In the genomic region with DNA sequence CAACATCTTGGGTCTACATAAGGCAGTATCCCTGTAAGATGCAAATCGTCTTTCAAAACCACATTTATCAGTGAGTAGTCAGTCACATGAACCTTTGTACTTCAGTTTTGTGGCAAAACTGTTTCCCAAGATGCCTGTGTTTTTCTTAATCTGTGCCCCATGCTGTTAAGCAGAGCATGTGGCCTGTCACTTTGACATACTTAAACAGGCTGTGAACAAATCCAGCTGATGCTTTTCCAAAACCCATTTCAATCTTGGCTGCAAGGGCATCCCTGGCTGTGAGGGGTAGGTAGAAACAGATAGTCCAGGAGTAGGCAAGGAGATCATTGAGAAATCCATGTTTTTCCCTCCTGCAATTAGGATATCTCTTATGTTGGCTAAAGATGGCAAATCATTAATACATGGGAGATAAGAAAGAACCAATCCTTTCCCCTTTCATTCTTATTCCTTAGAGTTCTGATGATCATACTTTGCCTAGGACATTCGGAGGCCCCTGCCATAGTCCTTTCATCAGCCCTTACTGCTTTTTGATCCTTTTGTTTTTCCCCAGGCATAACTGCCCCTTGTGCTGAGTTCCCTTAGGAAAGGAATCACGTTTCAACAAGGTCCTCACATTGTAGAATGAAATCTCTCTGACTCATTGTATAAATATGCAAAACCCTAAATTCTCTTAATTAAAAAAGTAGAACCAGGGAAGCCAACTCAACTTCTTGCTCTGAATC, we compare ENCODE assay signal across 14 cellular contexts.
A peak's percentile ranks its signal among the peaks of the same experiment; 100 is the strongest.
DNase-seq lines count a peak whose midpoint lies in the region; ATAC-seq and TF ChIP-seq lines count a peak whose summit lies in the region.
"Had no signal": no experiment of that assay in that cellular context is flagged by ENCODE, and none has a peak within 500 bp of the region (broad histone marks: within the 10 kb centered on the region; RNA-seq: fewer than 3 reads in every experiment).

No MANE protein-coding gene starts in this region.

- no peaks in the 10 kb centered on the region for H3K4me1 ChIP-seq in suprapubic skin
- H3K4me1 ChIP-seq: vagina had no signal

- H3K9me3 ChIP-seq in suprapubic skin: no peaks in the 10 kb centered on the region
- H3K9me3 ChIP-seq: vagina had no signal

- H3K36me3 Mint-ChIP-seq in T-helper 2 cell treated with Interferon-gamma antibody and Interleukin-4, amounts not matched to agents 5 μg/mL and 100 μg/mL, for 36 hours (ENCODE audit: low read depth): no peaks in the 10 kb centered on the region

- H3K4me1 Mint-ChIP-seq in T-helper 2 cell treated with Interferon-gamma antibody and Interleukin-4, amounts not matched to agents 5 μg/mL and 100 μg/mL, for 36 hours (ENCODE audit: low read depth): peaks cover 3% of the 10 kb centered on the region

- no peak overlapping the region for H3K4me3 Mint-ChIP-seq in T-helper 2 cell treated with Interferon-gamma antibody and Interleukin-4, amounts not matched to agents 5 μg/mL and 100 μg/mL, for 36 hours
- H3K4me3 Mint-ChIP-seq: activated T-cell treated with anti-CD3 and anti-CD28 coated beads, Interleukin-2, amount 50 U/mL, for 4 hours had no signal

- TF ChIP-seq CTCF in suprapubic skin (IDR thresholded peaks at IDR 0.05): no peak

- H3K4me3 ChIP-seq in Jurkat, Clone E6-1 (ENCODE audit: low read length): no peak overlapping the region
- H3K4me3 ChIP-seq in suprapubic skin: no peak overlapping the region
- H3K4me3 ChIP-seq: vagina had no signal

- H3K27me3 ChIP-seq in suprapubic skin: no peaks in the 10 kb centered on the region
- H3K27me3 ChIP-seq: vagina had no signal

- ATAC-seq in GM21825 (IDR thresholded peaks at IDR 0.05; ENCODE audit: unreplicated experiment): no peak
- ATAC-seq: activated T-cell treated with anti-CD3 and anti-CD28 coated beads, Interleukin-2, amount 50 U/mL, for 4 hours had no signal

- TF ChIP-seq EP300 in suprapubic skin (IDR thresholded peaks at IDR 0.05): no peak

- H3K27ac Mint-ChIP-seq in T-helper 2 cell treated with Interferon-gamma antibody and Interleukin-4, amounts not matched to agents 5 μg/mL and 100 μg/mL, for 36 hours: no peak overlapping the region
- H3K27ac Mint-ChIP-seq: progenitor cell of endocrine pancreas had no signal

- H3K9me3 Mint-ChIP-seq in T-helper 2 cell treated with Interferon-gamma antibody and Interleukin-4, amounts not matched to agents 5 μg/mL and 100 μg/mL, for 36 hours: no peaks in the 10 kb centered on the region
- H3K9me3 Mint-ChIP-seq: activated T-cell treated with anti-CD3 and anti-CD28 coated beads, Interleukin-2, amount 50 U/mL, for 4 hours had no signal

- WGBS in suprapubic skin: 40% methylated on average over 3 of the region's 3 CpGs

- no peak for TF ChIP-seq POLR2A in suprapubic skin (IDR thresholded peaks at IDR 0.05)

- no peak overlapping the region for H3K27ac ChIP-seq in suprapubic skin
- H3K27ac ChIP-seq: vagina had no signal

- no peaks in the 10 kb centered on the region for H3K36me3 ChIP-seq in suprapubic skin
- H3K36me3 ChIP-seq: vagina had no signal

- peak; percentile 50 for DNase-seq in COLO829 (ENCODE audit: low spot score)
- peak; percentile 47 for DNase-seq in Jurkat, Clone E6-1 (ENCODE audit: low read depth, low spot score)
- peak; percentile 72 for DNase-seq in brain pericyte (ENCODE audit: low read depth, low spot score)
- DNase-seq in left kidney (ENCODE audit: low read depth, low spot score): peak; percentile 5
- DNase-seq in T-helper 2 cell treated with Interferon-gamma antibody and Interleukin-4, amounts not matched to agents 5 μg/mL and 100 μg/mL, for 36 hours (ENCODE audit: low spot score): no peak
- no peak for DNase-seq in suprapubic skin (ENCODE audit: low spot score in 2 of 2)
- no peak for DNase-seq in HUDEP-2 (lab: John Stamatoyannopoulos, UW; ENCODE audit: unreplicated experiment in 76 of 76)
- DNase-seq: activated T-cell treated with anti-CD3 and anti-CD28 coated beads, Interleukin-2, amount 50 U/mL, for 4 hours; DMS79 treated with DMSO at 0.1 percent for 48 hours; islet precursor cell; NCI-H748 treated with DMSO at 0.1 percent for 48 hours had no signal

- H3K27me3 Mint-ChIP-seq in T-helper 2 cell treated with Interferon-gamma antibody and Interleukin-4, amounts not matched to agents 5 μg/mL and 100 μg/mL, for 36 hours (ENCODE audit: low read depth): peaks cover 7% of the 10 kb centered on the region
- H3K27me3 Mint-ChIP-seq: progenitor cell of endocrine pancreas had no signal

Comparison
In these comparisons a context has a peak if more than half of its experiments do, and no peak if none do; other contexts are left out.
1. DNase-seq: peak in COLO829 (single experiment), Jurkat, Clone E6-1 (single experiment), brain pericyte (single experiment) and left kidney (single experiment); none in T-helper 2 cell treated with Interferon-gamma antibody and Interleukin-4, amounts not matched to agents 5 μg/mL and 100 μg/mL, for 36 hours (single experiment), suprapubic skin (0 of 2) and HUDEP-2 (0 of 76).